Comparison of ENCODE assay signal across 23 cellular contexts in genomic region chr5:144308211-144308610, GRCh38.
"Had no signal": no experiment of that assay in that cellular context is flagged by ENCODE, and none has a peak within 500 bp of the region (broad histone marks: within the 10 kb centered on the region; RNA-seq: fewer than 3 reads in every experiment).

No MANE protein-coding gene starts in this region.

- ATAC-seq: activated naive CD4-positive, alpha-beta T cell treated with anti-CD3 and anti-CD28 coated beads, Interleukin-2, amount 50 U/mL, for 72 hours; activated naive CD8-positive, alpha-beta T cell treated with anti-CD3 and anti-CD28 coated beads, Interleukin-2, amount 50 U/mL, for 24 hours; activated T-cell treated with anti-CD3 and anti-CD28 coated beads, Interleukin-2, amount 50 U/mL, for 4 hours; Panc1; Right ventricle myocardium inferior had no signal

- H3K9me3 ChIP-seq: SJCRH30, SK-N-SH had no signal

- H3K27me3 ChIP-seq: SJCRH30 had no signal

- H3K4me1 ChIP-seq: SJCRH30 had no signal

- H3K36me3 ChIP-seq: SJCRH30 had no signal

- H3K27ac ChIP-seq: KMS-11, SJCRH30, VCaP had no signal

- DNase-seq: activated CD4-positive, alpha-beta memory T cell treated with anti-CD3 and anti-CD28 coated beads for 36 hours; activated CD4-positive, alpha-beta T cell treated with anti-CD3 and anti-CD28 coated beads, Interleukin-2, amount 10 ng/mL, durations not matched to agents 7 days and 5 days; activated CD4-positive, CD25-positive, alpha-beta regulatory T cell; activated CD8-positive, alpha-beta memory T cell treated with anti-CD3 and anti-CD28 coated beads for 24 hours; activated effector memory CD4-positive, alpha-beta T cell treated with anti-CD3 and anti-CD28 coated beads, Interleukin-2, amount 50 U/mL, for 16 hours; activated naive CD4-positive, alpha-beta T cell treated with Interleukin-2 at 50 U/mL for 16 hours; activated naive CD8-positive, alpha-beta T cell treated with anti-CD3 and anti-CD28 coated beads, Interleukin-2, amount 50 U/mL, for 24 hours; activated T-cell treated with anti-CD3 and anti-CD28 coated beads, Interleukin-2, amount 50 U/mL, for 4 hours; amniotic stem cell; cerebellar nuclear complex; NCI-H1092; NCI-H774; NK-92 treated with Interleukin-12 subunit alpha and Interleukin-12 subunit beta, amount 100 ng/mL, for 24 hours; OCI-M1; RPMI8226; SJCRH30; SK-N-SH; T-helper 1 cell had no signal

- H3K4me3 ChIP-seq: SJCRH30 had no signal
